ENCODE assay signal across 9 cellular contexts in the genomic region with DNA sequence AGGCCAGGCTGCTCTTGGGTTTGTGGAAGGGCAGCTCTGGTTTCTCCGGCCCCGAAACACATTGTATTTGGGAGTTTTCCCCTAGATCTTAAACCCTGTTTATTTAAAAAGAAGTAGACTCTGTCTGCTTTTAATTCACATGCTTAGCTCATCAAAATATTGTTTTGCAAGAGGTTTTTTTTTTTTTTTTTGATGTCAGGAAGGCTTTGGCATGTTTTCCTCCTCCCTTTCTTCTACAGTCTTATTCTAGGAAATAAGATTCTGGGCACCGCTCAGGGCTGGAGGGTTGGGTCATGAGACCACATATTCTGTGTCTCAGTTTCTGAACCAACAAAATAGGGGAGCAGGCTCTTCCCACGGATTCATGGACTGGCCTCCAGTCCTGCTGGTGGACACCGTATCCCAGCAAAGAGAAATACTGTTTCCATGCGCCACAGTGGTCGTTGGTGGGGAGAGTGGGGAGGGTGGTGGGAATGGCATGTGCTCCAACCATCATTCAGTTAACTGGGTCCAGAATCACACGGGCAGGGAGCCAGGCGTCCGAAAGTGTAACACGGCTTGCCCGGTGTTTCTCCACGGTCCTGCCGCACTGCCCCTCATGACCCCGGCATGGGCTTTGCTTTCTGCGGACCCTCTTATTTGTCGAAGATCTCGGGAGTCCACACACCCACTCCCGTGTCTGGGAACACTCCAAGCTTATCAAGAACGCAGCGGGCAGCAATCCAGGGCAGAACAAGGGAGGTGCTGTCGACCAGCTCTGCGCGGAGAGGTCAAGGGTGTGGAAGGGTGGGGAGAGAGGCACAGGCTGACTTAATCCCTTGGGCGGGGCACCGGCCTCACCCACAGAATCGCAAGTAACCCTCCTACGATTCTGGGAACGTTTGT.
DNase-seq lines count a peak whose midpoint lies in the region; ATAC-seq, FAIRE-seq and TF ChIP-seq lines count a peak whose summit lies in the region.
"Had no signal": no experiment of that assay in that cellular context is flagged by ENCODE, and none has a peak within 500 bp of the region (broad histone marks: within the 10 kb centered on the region; RNA-seq: fewer than 3 reads in every experiment).

No MANE protein-coding gene starts in this region.

- H3K27me3 ChIP-seq in GM23248 (replicated peaks; ENCODE audit: insufficient read depth) (no peaks in the 10 kb centered on the region), breast epithelium (no peaks in the 10 kb centered on the region), small intestine (ENCODE audit: control insufficient read depth in 2 of 2, insufficient read depth in 2 of 2, low read length in 2 of 2) (no peaks in the 10 kb centered on the region)

- no peak for ATAC-seq in stimulated activated naive CD8-positive, alpha-beta T cell treated with anti-CD3 and anti-CD28 coated beads, Interleukin-15, Interleukin-2, amounts not matched to agents 100 U/mL and 50 U/mL, for 24 hours

- FAIRE-seq in small intestine (lab: Jason Lieb, UNC) = no peak

- H3K9me3 ChIP-seq in GM23248 (ENCODE audit: low read depth) = no peaks in the 10 kb centered on the region
- no peaks in the 10 kb centered on the region for H3K9me3 ChIP-seq in breast epithelium
- H3K9me3 ChIP-seq in small intestine (ENCODE audit: control insufficient read depth, low read depth) = no peaks in the 10 kb centered on the region

- WGBS in GM23248 (ENCODE audit: low coverage in 1 of 2, low lambda C conversion rate in 2 of 2, missing lambda C conversion rate in 2 of 2), 2 experiments = 4 to 6% methylated on average over 29 of the region's 29 CpGs
- WGBS in small intestine, 3 donors = 23 to 58% (median 44%) methylated on average over 29 of the region's 29 CpGs

- H3K27ac ChIP-seq in GM23248 = peak overlapping the region; percentile 97
- H3K27ac ChIP-seq in breast epithelium = peak overlapping the region; percentile 77 to 89
- H3K27ac ChIP-seq in small intestine (ENCODE audit: low read depth in 1 of 2, low read length in 1 of 2) = no peak overlapping the region

- peak overlapping the region; percentile 69 for H3K4me2 ChIP-seq in GM23248 (ENCODE audit: unreplicated experiment)

- DNase-seq in GM23248 = peak; percentile 87
- DNase-seq in breast epithelium (ENCODE audit: low spot score in 2 of 2) = peak in 1 of 2 donors; percentile 32
- DNase-seq in hippocampal formation (lab: John Stamatoyannopoulos, UW) = peak; percentile 12 to 17
- peak; percentile 89 for DNase-seq in small intestine
- DNase-seq in HuH-7 (ENCODE audit: low spot score) = no peak
- DNase-seq in NCI-H524 treated with DMSO at 0.1 percent for 48 hours (lab: John Stamatoyannopoulos, UW) = no peak
- no peak for DNase-seq in NCI-H748 (lab: John Stamatoyannopoulos, UW; ENCODE audit: unreplicated experiment)
- no peak for DNase-seq in stimulated activated naive CD8-positive, alpha-beta T cell treated with anti-CD3 and anti-CD28 coated beads, Interleukin-15, Interleukin-2, amounts not matched to agents 100 U/mL and 50 U/mL, for 24 hours
- DNase-seq: activated CD4-positive, alpha-beta T cell treated with anti-CD3 and anti-CD28 coated beads, Interleukin-2, amount 50 U/mL, for 4 hours had no signal

- TF ChIP-seq POLR2A in breast epithelium (IDR thresholded peaks at IDR 0.05) = no peak

- in situ Hi-C loops in GM23248 (cut with MboI) = no loop called here

- H3K79me2 ChIP-seq in GM23248 (ENCODE audit: insufficient read depth) = peaks cover 17% of the 10 kb centered on the region; the same call in 1 of the 2 replicates

- no peaks in the 10 kb centered on the region for H3K36me3 ChIP-seq in GM23248 (ENCODE audit: low read depth)
- no peaks in the 10 kb centered on the region for H3K36me3 ChIP-seq in breast epithelium
- H3K36me3 ChIP-seq in small intestine (ENCODE audit: control insufficient read depth in 2 of 2, insufficient read depth in 2 of 2, low read length in 2 of 2) = no peaks in the 10 kb centered on the region

- TF ChIP-seq CTCF in breast epithelium (IDR thresholded peaks at IDR 0.05) = no peak

- H4K20me1 ChIP-seq in GM23248 (ENCODE audit: insufficient read depth) = no peaks in the 10 kb centered on the region

- peaks cover 46% of the 10 kb centered on the region for H3F3A ChIP-seq in GM23248 (ENCODE audit: insufficient read depth)

- no peaks in the 10 kb centered on the region for H3K9me2 ChIP-seq in GM23248 (ENCODE audit: insufficient read depth)

- H3K4me3 ChIP-seq in GM23248 = peak overlapping the region; percentile 52
- H3K4me3 ChIP-seq in breast epithelium = peak overlapping the region in 2 of 3 donors; percentile 15 to 49
- no peak overlapping the region for H3K4me3 ChIP-seq in small intestine (ENCODE audit: low read depth in 1 of 2, low read length in 2 of 2)

- H3K4me1 ChIP-seq in GM23248 (ENCODE audit: insufficient read depth) (peaks cover 54% of the 10 kb centered on the region), breast epithelium (peaks cover 0 to 10% of the 10 kb centered on the region in 2 donors), small intestine (ENCODE audit: control insufficient read depth in 2 of 2, insufficient read depth in 1 of 2, low read depth in 1 of 2, low read length in 1 of 2) (no peaks in the 10 kb centered on the region)

- peak overlapping the region; percentile 79 for H3K9ac ChIP-seq in GM23248

- peak overlapping the region; percentile 47 for H2AFZ ChIP-seq in GM23248

- intact Hi-C loops in breast epithelium (cut with DNase I; ENCODE audit: low total_unique reads) = no loop called here

Comparison
In these comparisons a context has a peak if more than half of its experiments do, and no peak if none do; other contexts are left out.
1. DNase-seq: peak in GM23248 (single experiment), hippocampal formation (2 of 2) and small intestine (single experiment); none in HuH-7 (single experiment), NCI-H524 treated with DMSO at 0.1 percent for 48 hours (single experiment), NCI-H748 (single experiment) and stimulated activated naive CD8-positive, alpha-beta T cell treated with anti-CD3 and anti-CD28 coated beads, Interleukin-15, Interleukin-2, amounts not matched to agents 100 U/mL and 50 U/mL, for 24 hours (single experiment).
2. H3K27ac ChIP-seq: peak in GM23248 (single experiment) and breast epithelium (2 of 2); none in small intestine (0 of 2).
3. H3K4me3 ChIP-seq: peak in GM23248 (single experiment) and breast epithelium (2 of 3); none in small intestine (0 of 2).